19 cellular contexts compared by ENCODE assay signal in the genomic region with DNA sequence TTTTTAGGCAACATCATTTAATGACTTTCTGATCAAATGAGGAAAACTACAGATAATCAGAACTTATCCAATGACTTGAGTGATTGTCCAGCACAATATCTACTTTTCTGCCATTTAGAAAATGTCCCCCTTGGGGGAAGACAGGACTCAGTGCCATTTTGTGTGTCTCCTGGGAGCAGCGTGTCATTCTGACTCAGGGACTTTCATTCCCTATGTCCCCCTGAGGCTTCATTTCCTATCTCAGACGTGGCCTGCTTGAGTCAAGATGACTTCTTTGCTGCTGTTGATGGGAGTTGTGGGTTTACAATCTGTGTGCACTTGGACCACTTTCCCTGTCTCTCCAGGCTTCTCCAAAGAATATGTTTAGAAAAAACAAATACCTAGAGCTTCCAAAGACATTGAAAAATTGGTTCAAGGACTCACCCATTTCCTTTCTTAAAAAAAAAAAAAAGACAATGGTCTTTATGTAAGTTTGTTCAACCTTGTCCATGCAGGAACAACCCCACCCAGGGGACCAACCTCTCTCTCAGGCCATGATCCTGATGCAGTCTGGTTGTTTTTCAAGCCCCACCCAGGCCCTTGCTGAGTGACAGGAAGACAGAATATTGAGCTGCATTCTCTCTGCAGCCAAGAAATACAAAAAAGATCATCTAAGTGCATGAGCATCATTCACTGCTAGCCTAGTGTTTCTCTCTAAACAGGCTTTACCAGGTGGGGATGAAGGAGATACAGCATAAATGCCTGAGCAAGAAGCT. TPM values are rescaled to one million over a fixed set of nuclear protein-coding genes. Genes with fewer than 3 reads are reported as not detected.
"Had no signal": no experiment of that assay in that cellular context is flagged by ENCODE, and none has a peak within 500 bp of the region (broad histone marks: within the 10 kb centered on the region; RNA-seq: fewer than 3 reads in every experiment).

No MANE protein-coding gene starts in this region.

- H3K36me3 ChIP-seq: adrenal gland, breast epithelium, upper lobe of left lung, WERI-Rb-1 had no signal

- H3K27ac Mint-ChIP-seq: activated naive CD4-positive, alpha-beta T cell treated with anti-CD3 and anti-CD28 coated beads, Interleukin-2, amount 50 U/mL, for 72 hours; activated T-cell treated with anti-CD3 and anti-CD28 coated beads, Interleukin-2, amount 50 U/mL, for 72 hours had no signal

- H3K9me3 ChIP-seq: adrenal gland, breast epithelium, upper lobe of left lung had no signal

- H3K4me3 ChIP-seq: adrenal gland, breast epithelium, coronary artery, upper lobe of left lung had no signal

- H3K4me3 Mint-ChIP-seq: activated T-cell treated with anti-CD3 and anti-CD28 coated beads, Interleukin-2, amount 50 U/mL, for 72 hours had no signal

- ATAC-seq: activated naive CD4-positive, alpha-beta T cell treated with anti-CD3 and anti-CD28 coated beads, Interleukin-2, amount 50 U/mL, for 72 hours; activated T-cell treated with anti-CD3 and anti-CD28 coated beads, Interleukin-2, amount 50 U/mL, for 72 hours; left lobe of liver; stimulated activated naive CD8-positive, alpha-beta T cell treated with anti-CD3 and anti-CD28 coated beads, Interleukin-15, Interleukin-2, amounts not matched to agents 100 U/mL and 50 U/mL, for 24 hours had no signal

- H3K4me1 ChIP-seq: adrenal gland, breast epithelium, upper lobe of left lung had no signal

- H3K27me3 ChIP-seq: adrenal gland, breast epithelium, upper lobe of left lung had no signal

- DNase-seq: activated CD4-positive, alpha-beta T cell treated with anti-CD3 and anti-CD28 coated beads, Interleukin-2, amount 50 U/mL, for 4 hours; activated effector memory CD4-positive, alpha-beta T cell treated with anti-CD3 and anti-CD28 coated beads, Interleukin-2, amount 50 U/mL, for 16 hours; activated T-cell treated with anti-CD3 and anti-CD28 coated beads, Interleukin-2, amount 50 U/mL, for 72 hours; adrenal gland; foreskin fibroblast; hypothalamus; mammary epithelial cell; retina; stimulated activated CD4-positive, alpha-beta T cell treated with anti-CD3 and anti-CD28 coated beads, Interleukin-2, amount 100 ng/mL, for 24 hours; stimulated activated naive CD8-positive, alpha-beta T cell treated with anti-CD3 and anti-CD28 coated beads, Interleukin-15, Interleukin-2, amounts not matched to agents 100 U/mL and 50 U/mL, for 24 hours; SW 1271; T-helper 2 cell; upper lobe of left lung; WERI-Rb-1 had no signal

- H3K27ac ChIP-seq: adrenal gland, breast epithelium, coronary artery, upper lobe of left lung, WERI-Rb-1 had no signal

RNA-seq across cellular contexts. Expression of gene TMEM154, which starts 34.3 kb away (rescaled TPM):
- polyA plus RNA-seq: neural cell had no signal
